Comparison of ENCODE assay signal across 21 cellular contexts in genomic region chr18:49028801-49029506, GRCh38.
"Had no signal": no experiment of that assay in that cellular context is flagged by ENCODE, and none has a peak within 500 bp of the region (broad histone marks: within the 10 kb centered on the region; RNA-seq: fewer than 3 reads in every experiment).

No MANE protein-coding gene starts in this region.

- H3K27ac ChIP-seq: esophagus muscularis mucosa, foreskin keratinocyte, heart right ventricle, left lung, upper lobe of left lung had no signal

- DNase-seq: activated CD4-positive, alpha-beta T cell treated with anti-CD3 and anti-CD28 coated beads for 4 hours; activated CD4-positive, alpha-beta T cell treated with anti-CD3 and anti-CD28 coated beads, Interleukin-2, amount 50 U/mL, for 48 hours; activated CD4-positive, CD25-positive, alpha-beta regulatory T cell; activated naive CD8-positive, alpha-beta T cell treated with anti-CD3 and anti-CD28 coated beads, Interleukin-2, amount 50 U/mL, for 24 hours; amygdala; central memory CD4-positive, alpha-beta T cell; dermis blood vessel endothelial cell; effector CD4-positive, alpha-beta T cell; foreskin keratinocyte; heart right ventricle; left lung; mesendoderm; small intestine; stimulated activated CD4-positive, alpha-beta T cell treated with anti-CD3 and anti-CD28 coated beads, Interleukin-4, amount 100 ng/mL, for 24 hours; upper lobe of left lung had no signal

- H3K4me1 ChIP-seq: esophagus muscularis mucosa, foreskin keratinocyte, left lung, upper lobe of left lung had no signal

- H3K9me3 ChIP-seq: esophagus muscularis mucosa, heart right ventricle, left lung, upper lobe of left lung had no signal

- H3K9me3 Mint-ChIP-seq: activated naive CD4-positive, alpha-beta T cell treated with anti-CD3 and anti-CD28 coated beads, Interleukin-2, amount 50 U/mL, for 24 hours; activated naive CD8-positive, alpha-beta T cell treated with anti-CD3 and anti-CD28 coated beads, Interleukin-2, amount 50 U/mL, for 24 hours; stimulated activated effector memory CD8-positive, alpha-beta T cell treated with anti-CD3 and anti-CD28 coated beads, Interleukin-12 subunit alpha, Interleukin-12 subunit beta, amount 100 ng/mL, for 72 hours; stimulated activated naive CD8-positive, alpha-beta T cell treated with anti-CD3 and anti-CD28 coated beads, Interleukin-15, Interleukin-2, amounts not matched to agents 100 ng/mL and 50 ng/mL, for 24 hours had no signal

- H3K36me3 ChIP-seq: esophagus muscularis mucosa, heart right ventricle, left lung, upper lobe of left lung had no signal

- ATAC-seq: activated naive CD8-positive, alpha-beta T cell treated with anti-CD3 and anti-CD28 coated beads, Interleukin-2, amount 50 U/mL, for 24 hours; foreskin keratinocyte; heart right ventricle; left lung; stimulated activated effector memory CD8-positive, alpha-beta T cell treated with anti-CD3 and anti-CD28 coated beads, Interleukin-12 subunit alpha, Interleukin-12 subunit beta, amount 100 ng/mL, for 72 hours had no signal

- H3K36me3 Mint-ChIP-seq: activated naive CD4-positive, alpha-beta T cell treated with anti-CD3 and anti-CD28 coated beads, Interleukin-2, amount 50 U/mL, for 24 hours; stimulated activated effector memory CD8-positive, alpha-beta T cell treated with anti-CD3 and anti-CD28 coated beads, Interleukin-12 subunit alpha, Interleukin-12 subunit beta, amount 100 ng/mL, for 72 hours had no signal

- H3K27me3 ChIP-seq: foreskin keratinocyte, heart right ventricle, left lung, upper lobe of left lung had no signal

- H3K4me3 ChIP-seq: esophagus muscularis mucosa, heart right ventricle, left lung, lung, upper lobe of left lung had no signal

- H3K27me3 Mint-ChIP-seq: activated naive CD4-positive, alpha-beta T cell treated with anti-CD3 and anti-CD28 coated beads, Interleukin-2, amount 50 U/mL, for 24 hours; activated naive CD8-positive, alpha-beta T cell treated with anti-CD3 and anti-CD28 coated beads, Interleukin-2, amount 50 U/mL, for 24 hours had no signal

- H3K27ac Mint-ChIP-seq: activated naive CD4-positive, alpha-beta T cell treated with anti-CD3 and anti-CD28 coated beads, Interleukin-2, amount 50 U/mL, for 24 hours; activated naive CD8-positive, alpha-beta T cell treated with anti-CD3 and anti-CD28 coated beads, Interleukin-2, amount 50 U/mL, for 24 hours; nephron; stimulated activated effector memory CD8-positive, alpha-beta T cell treated with anti-CD3 and anti-CD28 coated beads, Interleukin-12 subunit alpha, Interleukin-12 subunit beta, amount 100 ng/mL, for 72 hours; stimulated activated naive CD8-positive, alpha-beta T cell treated with anti-CD3 and anti-CD28 coated beads, Interleukin-15, Interleukin-2, amounts not matched to agents 100 ng/mL and 50 ng/mL, for 24 hours had no signal

- H3K4me3 Mint-ChIP-seq: activated naive CD4-positive, alpha-beta T cell treated with anti-CD3 and anti-CD28 coated beads, Interleukin-2, amount 50 U/mL, for 24 hours; activated naive CD8-positive, alpha-beta T cell treated with anti-CD3 and anti-CD28 coated beads, Interleukin-2, amount 50 U/mL, for 24 hours; nephron; stimulated activated effector memory CD8-positive, alpha-beta T cell treated with anti-CD3 and anti-CD28 coated beads, Interleukin-12 subunit alpha, Interleukin-12 subunit beta, amount 100 ng/mL, for 72 hours; stimulated activated naive CD8-positive, alpha-beta T cell treated with anti-CD3 and anti-CD28 coated beads, Interleukin-15, Interleukin-2, amounts not matched to agents 100 ng/mL and 50 ng/mL, for 24 hours had no signal
